8 cellular contexts compared by ENCODE assay signal in the genomic region with DNA sequence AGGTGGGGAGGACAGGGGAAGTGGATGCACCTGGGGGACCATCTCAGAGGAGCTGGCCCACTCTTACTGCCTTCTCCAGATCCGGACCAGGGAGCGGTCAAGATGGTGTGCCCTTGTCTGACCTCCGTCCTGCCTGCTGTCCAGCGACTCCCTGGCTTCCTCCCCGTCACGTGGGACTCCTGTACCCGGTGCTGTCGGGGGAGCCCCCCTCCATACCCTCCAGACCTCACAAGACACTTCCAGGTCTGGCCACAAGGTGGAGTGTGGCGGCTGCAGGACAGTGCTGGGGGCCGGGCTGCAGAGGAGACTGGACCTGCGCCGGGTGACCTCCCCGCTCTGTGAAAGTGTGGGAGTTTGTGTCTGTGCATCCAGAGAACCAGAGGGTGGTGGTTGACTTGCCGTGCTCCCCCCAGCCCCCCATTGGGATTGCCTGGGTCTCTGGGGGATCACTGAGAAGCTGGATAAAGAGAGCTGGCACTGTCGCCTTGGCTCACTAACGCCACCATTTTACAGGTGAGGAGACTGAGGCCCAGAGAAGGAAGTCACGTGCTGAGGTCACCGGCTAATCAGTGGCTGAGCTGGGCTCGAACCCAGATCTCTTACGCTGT. TPM values are rescaled to one million over a fixed set of nuclear protein-coding genes. Genes with fewer than 3 reads are reported as not detected.
DNase-seq lines count a peak whose midpoint lies in the region; ATAC-seq and TF ChIP-seq lines count a peak whose summit lies in the region.

No MANE protein-coding gene starts in this region.

- no peaks in the 10 kb centered on the region for H3K9me3 ChIP-seq in Peyer's patch

- TF ChIP-seq POLR2A in Peyer's patch (IDR thresholded peaks at IDR 0.05) = no peak

- no peaks in the 10 kb centered on the region for H3K36me3 ChIP-seq in Peyer's patch

- H3K27me3 ChIP-seq in Peyer's patch (no peaks in the 10 kb centered on the region), foreskin keratinocyte (peaks cover 24% of the 10 kb centered on the region)

- H3K4me3 Mint-ChIP-seq in activated T-helper 17 cell treated with anti-CD3 and anti-CD28 coated beads, Interleukin-2, amount 50 U/mL, for 72 hours = no peak overlapping the region
- no peak overlapping the region for H3K4me3 Mint-ChIP-seq in osteocyte (ENCODE audit: unreplicated experiment)

- H3K36me3 Mint-ChIP-seq in activated T-helper 17 cell treated with anti-CD3 and anti-CD28 coated beads, Interleukin-2, amount 50 U/mL, for 72 hours (ENCODE audit: low read depth) = no peaks in the 10 kb centered on the region
- no peaks in the 10 kb centered on the region for H3K36me3 Mint-ChIP-seq in osteocyte (ENCODE audit: unreplicated experiment)

- no peaks in the 10 kb centered on the region for H3K4me1 Mint-ChIP-seq in activated T-helper 17 cell treated with anti-CD3 and anti-CD28 coated beads, Interleukin-2, amount 50 U/mL, for 72 hours
- H3K4me1 Mint-ChIP-seq in osteocyte (ENCODE audit: unreplicated experiment) = peaks cover 12% of the 10 kb centered on the region

- H3K27ac Mint-ChIP-seq in activated T-helper 17 cell treated with anti-CD3 and anti-CD28 coated beads, Interleukin-2, amount 50 U/mL, for 72 hours = no peak overlapping the region
- H3K27ac Mint-ChIP-seq in osteocyte (ENCODE audit: unreplicated experiment) = no peak overlapping the region

- DNase-seq in activated gamma-delta T cell treated with Interleukin-2 at 50 U/mL for 16 hours (peak; percentile 53), activated gamma-delta T cell (lab: John Stamatoyannopoulos, UW) (no peak), Peyer's patch (peak; percentile 62 to 83 (median 75)), foreskin keratinocyte (no peak), osteocyte (ENCODE audit: extremely low spot score, unreplicated experiment) (peak; percentile 92), cortex of kidney (lab: John Stamatoyannopoulos, UW) (no peak)

- peaks cover 0 to 6% (median 2%) of the 10 kb centered on the region in 4 donors for H3K4me1 ChIP-seq in Peyer's patch
- H3K4me1 ChIP-seq in foreskin keratinocyte = no peaks in the 10 kb centered on the region

- H3K27me3 Mint-ChIP-seq in activated T-helper 17 cell treated with anti-CD3 and anti-CD28 coated beads, Interleukin-2, amount 50 U/mL, for 72 hours = peaks cover 17% of the 10 kb centered on the region
- peaks cover 25% of the 10 kb centered on the region for H3K27me3 Mint-ChIP-seq in osteocyte (ENCODE audit: unreplicated experiment)

- ATAC-seq in HG03159 (IDR thresholded peaks at IDR 0.05; ENCODE audit: unreplicated experiment) (peak; percentile 58), foreskin keratinocyte (peak; percentile 62)
- peak; percentile 80 for ATAC-seq in activated T-helper 17 cell treated with anti-CD3 and anti-CD28 coated beads, Interleukin-2, amount 50 U/mL, for 72 hours (replicated peaks)

- no peak overlapping the region for H3K4me3 ChIP-seq in Peyer's patch

- TF ChIP-seq CTCF in Peyer's patch (IDR thresholded peaks at IDR 0.05) (peak; percentile 60 to 85 (median 79)), foreskin keratinocyte (conservative IDR thresholded peaks at IDR 0.05) (peak; percentile 74), osteocyte (IDR thresholded peaks at IDR 0.05) (peak; percentile 92)

- no peak overlapping the region for H3K27ac ChIP-seq in Peyer's patch
- no peak overlapping the region for H3K27ac ChIP-seq in foreskin keratinocyte

- H3K9me3 Mint-ChIP-seq in activated T-helper 17 cell treated with anti-CD3 and anti-CD28 coated beads, Interleukin-2, amount 50 U/mL, for 72 hours = no peaks in the 10 kb centered on the region
- no peaks in the 10 kb centered on the region for H3K9me3 Mint-ChIP-seq in osteocyte (ENCODE audit: unreplicated experiment)

RNA-seq across cellular contexts. Expression of gene CRB2, which starts 1.9 kb away (rescaled TPM):
- total RNA-seq in Peyer's patch = under 1 TPM in 3 of 4 donors, not detected in 1; 0.27 to 0.85 (median 0.83) TPM
- total RNA-seq in activated T-helper 17 cell treated with anti-CD3 and anti-CD28 coated beads, Interleukin-2, amount 50 U/mL, for 72 hours = under 1 TPM; 0.06 to 0.45 TPM
- not detected in 2 replicates for total RNA-seq in foreskin keratinocyte
- not detected in 2 replicates for polyA plus RNA-seq in foreskin keratinocyte
- total RNA-seq in osteocyte = not detected in 2 replicates

Comparison
In these comparisons a context has a peak if more than half of its experiments do, and no peak if none do; other contexts are left out.
1. DNase-seq: peak in activated gamma-delta T cell treated with Interleukin-2 at 50 U/mL for 16 hours (single experiment), Peyer's patch (3 of 3) and osteocyte (single experiment); none in activated gamma-delta T cell (single experiment), foreskin keratinocyte (0 of 2) and cortex of kidney (single experiment).
2. Peak in every context shown above with its lines, with median percentiles within 50 percentile points of each other: ATAC-seq and CTCF ChIP-seq.